ENCODE assay signal across 15 cellular contexts in the genomic region with DNA sequence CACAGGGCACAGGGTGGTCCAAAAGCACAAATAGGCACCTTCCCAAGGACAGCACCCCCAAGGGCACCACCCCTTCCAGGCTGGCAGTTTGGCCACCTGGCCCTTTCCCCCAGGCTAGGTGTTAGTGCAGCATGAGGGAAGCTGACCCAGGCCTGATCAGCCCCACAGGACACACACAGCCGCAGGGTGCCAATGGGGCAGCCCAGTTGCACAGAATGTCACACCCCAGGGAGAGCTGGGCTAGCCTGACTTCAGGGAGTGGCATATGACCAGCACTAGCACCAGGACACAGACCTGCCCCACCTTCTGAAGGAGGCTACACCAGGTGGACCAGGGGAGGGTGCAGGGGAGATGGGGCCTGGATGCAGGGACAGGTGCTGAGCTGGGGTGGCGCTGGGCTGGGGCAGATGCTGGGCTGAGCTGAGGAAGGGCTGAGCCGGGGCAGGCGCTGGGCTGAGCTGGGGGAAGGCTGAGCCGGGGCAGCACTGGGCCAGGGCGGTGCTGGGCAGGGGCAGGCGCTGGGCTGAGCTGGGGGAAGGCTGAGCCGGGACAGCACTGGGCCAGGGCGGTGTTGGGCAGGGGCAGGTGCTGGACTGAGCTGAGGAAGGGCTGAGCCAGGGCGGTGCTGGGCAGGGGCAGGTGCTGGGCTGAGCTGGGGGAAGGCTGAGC. TPM values are rescaled to one million over a fixed set of nuclear protein-coding genes. Genes with fewer than 3 reads are reported as not detected.
DNase-seq lines count a peak whose midpoint lies in the region; ATAC-seq and TF ChIP-seq lines count a peak whose summit lies in the region.
"Had no signal": no experiment of that assay in that cellular context is flagged by ENCODE, and none has a peak within 500 bp of the region (broad histone marks: within the 10 kb centered on the region; RNA-seq: fewer than 3 reads in every experiment).

No MANE protein-coding gene starts in this region.

- H3K27ac Mint-ChIP-seq in activated CD8-positive, alpha-beta T cell treated with anti-CD3 and anti-CD28 coated beads, Interleukin-2, amount 10 ng/mL, durations not matched to agents 7 days and 5 days: peak overlapping the region; percentile 49
- no peak overlapping the region for H3K27ac Mint-ChIP-seq in activated CD8-positive, alpha-beta T cell treated with anti-CD3 and anti-CD28 coated beads for 36 hours
- H3K27ac Mint-ChIP-seq: GM23338 had no signal

- H2AFZ ChIP-seq in PC-9: no peak overlapping the region
- H2AFZ ChIP-seq: GM23338 had no signal

- peaks cover 33% of the 10 kb centered on the region for H3F3A ChIP-seq in PC-9 (ENCODE audit: insufficient read depth, low read depth)

- H3K4me1 ChIP-seq in PC-9 (replicated peaks; ENCODE audit: insufficient read depth): peaks cover 38% of the 10 kb centered on the region
- H3K4me1 ChIP-seq in ascending aorta: peaks cover 0 to 3% of the 10 kb centered on the region in 2 donors
- peaks cover 6 to 12% of the 10 kb centered on the region in 2 donors for H3K4me1 ChIP-seq in thyroid gland

- POLR2A ChIA-PET in activated CD8-positive, alpha-beta T cell treated with anti-CD3 and anti-CD28 coated beads, Interleukin-2, amount 10 ng/mL, durations not matched to agents 7 days and 5 days (lab: Charles Lee): interaction anchor here (0.8 kb wide), 1 partner anchor 20 kb away, joined by 4 read pairs; no protein-coding TSS in a partner anchor
- POLR2A ChIA-PET in activated CD8-positive, alpha-beta T cell treated with anti-CD3 and anti-CD28 coated beads for 36 hours (lab: Charles Lee): interaction anchor here (1.3 kb wide), 1 partner anchor 15 kb away, joined by 3 read pairs; no protein-coding TSS in a partner anchor
- POLR2A ChIA-PET in PC-9 (lab: Charles Lee; ENCODE audit: unreplicated experiment): no interaction called here

- H3K36me3 ChIP-seq in PC-9 (ENCODE audit: low read depth): no peaks in the 10 kb centered on the region
- peaks cover 57 to 70% of the 10 kb centered on the region in 2 donors for H3K36me3 ChIP-seq in ascending aorta
- peaks cover 50 to 55% of the 10 kb centered on the region in 2 donors for H3K36me3 ChIP-seq in thyroid gland

- H3K27ac ChIP-seq in PC-9 (peak overlapping the region; percentile 89), ascending aorta (no peak overlapping the region), thyroid gland (no peak overlapping the region)

- H3K9me3 Mint-ChIP-seq in activated CD8-positive, alpha-beta T cell treated with anti-CD3 and anti-CD28 coated beads, Interleukin-2, amount 10 ng/mL, durations not matched to agents 7 days and 5 days (ENCODE audit: insufficient read depth): no peaks in the 10 kb centered on the region
- H3K9me3 Mint-ChIP-seq in activated CD8-positive, alpha-beta T cell treated with anti-CD3 and anti-CD28 coated beads for 36 hours: no peaks in the 10 kb centered on the region
- H3K9me3 Mint-ChIP-seq: CD4-positive, CD25-positive, alpha-beta regulatory T cell; GM23338 had no signal

- no peak for ATAC-seq in activated CD8-positive, alpha-beta T cell treated with anti-CD3 and anti-CD28 coated beads, Interleukin-2, amount 10 ng/mL, durations not matched to agents 7 days and 5 days
- no peak for ATAC-seq in activated CD8-positive, alpha-beta T cell treated with anti-CD3 and anti-CD28 coated beads for 36 hours
- peak; percentile 9 for ATAC-seq in esophagus mucosa
- ATAC-seq: GM23338, SK-N-SH treated with all-trans-retinoic acid at 6 μM for 48 hours had no signal

- H3K9me3 ChIP-seq in PC-9 (ENCODE audit: insufficient read depth, low read depth): no peaks in the 10 kb centered on the region
- no peaks in the 10 kb centered on the region for H3K9me3 ChIP-seq in ascending aorta
- no peaks in the 10 kb centered on the region for H3K9me3 ChIP-seq in thyroid gland

- no peak overlapping the region for H3K4me3 ChIP-seq in PC-9
- no peak overlapping the region for H3K4me3 ChIP-seq in ascending aorta
- H3K4me3 ChIP-seq in thyroid gland (replicated peaks in 1 of 3): no peak overlapping the region
- H3K4me3 ChIP-seq: GM23338 had no signal

- H4K20me1 ChIP-seq in PC-9 (ENCODE audit: insufficient read depth): no peaks in the 10 kb centered on the region

- 89 to 92% methylated on average over 9 to 10 of the region's 10 CpGs for WGBS in thyroid gland, 2 donors

- no peaks in the 10 kb centered on the region for H3K27me3 Mint-ChIP-seq in activated CD8-positive, alpha-beta T cell treated with anti-CD3 and anti-CD28 coated beads, Interleukin-2, amount 10 ng/mL, durations not matched to agents 7 days and 5 days (ENCODE audit: low read depth)
- H3K27me3 Mint-ChIP-seq in activated CD8-positive, alpha-beta T cell treated with anti-CD3 and anti-CD28 coated beads for 36 hours: no peaks in the 10 kb centered on the region
- H3K27me3 Mint-ChIP-seq: CD4-positive, CD25-positive, alpha-beta regulatory T cell had no signal

- no peaks in the 10 kb centered on the region for H3K9me2 ChIP-seq in PC-9 (ENCODE audit: insufficient read depth)

- 0 out of 2 replicates have a peak, but pooled peaks cover 2% of the 10 kb centered on the region for H3K79me2 ChIP-seq in PC-9 (ENCODE audit: low read depth)

- TF ChIP-seq POLR2A in thyroid gland (IDR thresholded peaks at IDR 0.05): no peak

- TF ChIP-seq CTCF in activated CD8-positive, alpha-beta T cell treated with anti-CD3 and anti-CD28 coated beads for 36 hours (IDR thresholded peaks at IDR 0.05): no peak
- no peak for TF ChIP-seq CTCF in PC-9 (conservative IDR thresholded peaks at IDR 0.05)
- TF ChIP-seq CTCF in ascending aorta (IDR thresholded peaks at IDR 0.05): no peak
- no peak for TF ChIP-seq CTCF in thyroid gland (IDR thresholded peaks at IDR 0.05)

- intact Hi-C loops in activated CD8-positive, alpha-beta T cell treated with anti-CD3 and anti-CD28 coated beads for 36 hours (cut with micrococcal nuclease): no loop called here
- intact Hi-C loops in PC-9 (cut with micrococcal nuclease; ENCODE audit: unreplicated experiment) (loop anchor here (10.0 kb wide), 1 partner anchor 56 kb away; no protein-coding TSS in a partner anchor), ascending aorta (cut with DNase I) (no loop called here), thyroid gland (cut with DNase I) (no loop called here)

- CTCF ChIA-PET in activated CD8-positive, alpha-beta T cell treated with anti-CD3 and anti-CD28 coated beads, Interleukin-2, amount 10 ng/mL, durations not matched to agents 7 days and 5 days (lab: Charles Lee): interaction anchor here (0.7 to 4.4 kb wide), 2 partner anchors 22 to 26 kb away, joined by 3 to 23 read pairs; no protein-coding TSS in a partner anchor
- CTCF ChIA-PET in activated CD8-positive, alpha-beta T cell treated with anti-CD3 and anti-CD28 coated beads for 36 hours (lab: Charles Lee): interaction anchor here (1.3 kb wide), 2 partner anchors 24 to 27 kb away, joined by 4 to 5 read pairs; no protein-coding TSS in a partner anchor
- CTCF ChIA-PET in PC-9 (lab: Charles Lee): no interaction called here

- DNase-seq in activated CD8-positive, alpha-beta T cell treated with anti-CD3 and anti-CD28 coated beads, Interleukin-2, amount 10 ng/mL, durations not matched to agents 7 days and 5 days: no peak
- DNase-seq in activated CD8-positive, alpha-beta T cell treated with anti-CD3 and anti-CD28 coated beads for 36 hours: no peak
- no peak for DNase-seq in PC-9
- no peak for DNase-seq in stimulated activated CD4-positive, alpha-beta T cell treated with anti-CD3 and anti-CD28 coated beads, Interleukin-4, amount 100 ng/mL, for 24 hours
- no peak for DNase-seq in ascending aorta (ENCODE audit: low spot score in 2 of 2)
- DNase-seq in NCI-H2171 treated with DMSO at 0.1 percent for 48 hours (lab: John Stamatoyannopoulos, UW): no peak
- DNase-seq in thyroid gland: no peak
- DNase-seq: CD4-positive, CD25-positive, alpha-beta regulatory T cell; DMS79 treated with DMSO at 0.1 percent for 48 hours; NCI-H1092; Right ventricle myocardium superior had no signal

- H3K27me3 ChIP-seq in PC-9 (ENCODE audit: insufficient read depth, low read depth): no peaks in the 10 kb centered on the region
- H3K27me3 ChIP-seq in ascending aorta: no peaks in the 10 kb centered on the region
- no peaks in the 10 kb centered on the region for H3K27me3 ChIP-seq in thyroid gland

- no TSS peak for BruUV-seq in PC-9 (replicated peaks; lab: Mats Ljungman, UMichigan)

- no peak overlapping the region for H3K4me3 Mint-ChIP-seq in activated CD8-positive, alpha-beta T cell treated with anti-CD3 and anti-CD28 coated beads, Interleukin-2, amount 10 ng/mL, durations not matched to agents 7 days and 5 days
- H3K4me3 Mint-ChIP-seq in activated CD8-positive, alpha-beta T cell treated with anti-CD3 and anti-CD28 coated beads for 36 hours: no peak overlapping the region
- H3K4me3 Mint-ChIP-seq: CD4-positive, CD25-positive, alpha-beta regulatory T cell; GM23338 had no signal

- peak overlapping the region; percentile 89 for H3K4me2 ChIP-seq in PC-9
- H3K4me2 ChIP-seq: GM23338 had no signal

- peaks cover 40% of the 10 kb centered on the region for H3K4me1 Mint-ChIP-seq in activated CD8-positive, alpha-beta T cell treated with anti-CD3 and anti-CD28 coated beads, Interleukin-2, amount 10 ng/mL, durations not matched to agents 7 days and 5 days (ENCODE audit: low read depth)
- H3K4me1 Mint-ChIP-seq in activated CD8-positive, alpha-beta T cell treated with anti-CD3 and anti-CD28 coated beads for 36 hours (ENCODE audit: low read depth): peaks cover 26% of the 10 kb centered on the region

- peaks cover 36% of the 10 kb centered on the region for H3K36me3 Mint-ChIP-seq in activated CD8-positive, alpha-beta T cell treated with anti-CD3 and anti-CD28 coated beads, Interleukin-2, amount 10 ng/mL, durations not matched to agents 7 days and 5 days (ENCODE audit: low read depth)
- peaks cover 10% of the 10 kb centered on the region for H3K36me3 Mint-ChIP-seq in activated CD8-positive, alpha-beta T cell treated with anti-CD3 and anti-CD28 coated beads for 36 hours (ENCODE audit: low read depth)

RNA-seq across cellular contexts. Expression of gene ADAM8, which starts 3.9 kb away (rescaled TPM):
- 10 to 100 TPM; 69.9 to 75.5 TPM for total RNA-seq in activated CD8-positive, alpha-beta T cell treated with anti-CD3 and anti-CD28 coated beads, Interleukin-2, amount 10 ng/mL, durations not matched to agents 7 days and 5 days
- 100 to 1,000 TPM; 106 to 115 TPM for total RNA-seq in activated CD8-positive, alpha-beta T cell treated with anti-CD3 and anti-CD28 coated beads for 36 hours
- total RNA-seq in PC-9 (2021) (18.3 and 31.5 TPM in 2 replicates), esophagus mucosa (2.5 TPM), ascending aorta (21.4 TPM), thyroid gland (1 to 10 TPM; 1.6 to 9.8 (median 2.6) TPM)

RNA-seq across cellular contexts. Expression of gene TUBGCP2, which starts 28.1 kb away (rescaled TPM):
- total RNA-seq in activated CD8-positive, alpha-beta T cell treated with anti-CD3 and anti-CD28 coated beads, Interleukin-2, amount 10 ng/mL, durations not matched to agents 7 days and 5 days: 10 to 100 TPM; 53.5 to 59.0 TPM
- total RNA-seq in activated CD8-positive, alpha-beta T cell treated with anti-CD3 and anti-CD28 coated beads for 36 hours: 10 to 100 TPM; 54.1 to 57.5 TPM
- total RNA-seq in PC-9 (2021) (40.7 and 52.8 TPM in 2 replicates), esophagus mucosa (35.8 TPM), ascending aorta (72.4 TPM), thyroid gland (10 to 100 TPM; 56.5 to 73.3 (median 62.9) TPM)

RNA-seq across cellular contexts. Expression of gene ZNF511, which starts 28.2 kb away (rescaled TPM):
- total RNA-seq in activated CD8-positive, alpha-beta T cell treated with anti-CD3 and anti-CD28 coated beads, Interleukin-2, amount 10 ng/mL, durations not matched to agents 7 days and 5 days: 10 to 100 TPM; 61.4 to 62.6 TPM
- 10 to 100 TPM; 58.0 to 60.1 TPM for total RNA-seq in activated CD8-positive, alpha-beta T cell treated with anti-CD3 and anti-CD28 coated beads for 36 hours
- 40.1 and 44.7 TPM in 2 replicates for total RNA-seq in PC-9 (2021)
- total RNA-seq in esophagus mucosa: 34.9 TPM
- 51.8 TPM for total RNA-seq in ascending aorta
- total RNA-seq in thyroid gland: 10 to 100 TPM; 22.0 to 53.6 (median 26.2) TPM

RNA-seq across cellular contexts. Expression of gene VENTX, which starts 42.9 kb away (rescaled TPM):
- total RNA-seq in activated CD8-positive, alpha-beta T cell treated with anti-CD3 and anti-CD28 coated beads, Interleukin-2, amount 10 ng/mL, durations not matched to agents 7 days and 5 days: not detected
- total RNA-seq in activated CD8-positive, alpha-beta T cell treated with anti-CD3 and anti-CD28 coated beads for 36 hours: under 1 TPM in 1 of 2 experiments, not detected in 1; 0.09 TPM
- not detected in 2 replicates for total RNA-seq in PC-9 (2021)
- 0.12 TPM for total RNA-seq in esophagus mucosa
- total RNA-seq in ascending aorta: 1.5 TPM
- total RNA-seq in thyroid gland: 1 to 10 TPM in 1 of 4 donors, under 1 TPM in 2, not detected in 1; 0.40 to 1.3 (median 0.63) TPM
- total RNA-seq: CD4-positive, CD25-positive, alpha-beta regulatory T cell; MCF 10A had no signal

RNA-seq across cellular contexts. Expression of gene UTF1, which starts 50.5 kb away (rescaled TPM):
- total RNA-seq in activated CD8-positive, alpha-beta T cell treated with anti-CD3 and anti-CD28 coated beads, Interleukin-2, amount 10 ng/mL, durations not matched to agents 7 days and 5 days: not detected
- total RNA-seq in activated CD8-positive, alpha-beta T cell treated with anti-CD3 and anti-CD28 coated beads for 36 hours: not detected
- total RNA-seq in PC-9 (2021) (not detected in 2 replicates), esophagus mucosa (not detected), ascending aorta (not detected), thyroid gland (not detected)
- total RNA-seq: CD4-positive, CD25-positive, alpha-beta regulatory T cell; MCF 10A; Right ventricle myocardium superior had no signal
